ENCODE assay signal across 1 cellular context in the genomic region with DNA sequence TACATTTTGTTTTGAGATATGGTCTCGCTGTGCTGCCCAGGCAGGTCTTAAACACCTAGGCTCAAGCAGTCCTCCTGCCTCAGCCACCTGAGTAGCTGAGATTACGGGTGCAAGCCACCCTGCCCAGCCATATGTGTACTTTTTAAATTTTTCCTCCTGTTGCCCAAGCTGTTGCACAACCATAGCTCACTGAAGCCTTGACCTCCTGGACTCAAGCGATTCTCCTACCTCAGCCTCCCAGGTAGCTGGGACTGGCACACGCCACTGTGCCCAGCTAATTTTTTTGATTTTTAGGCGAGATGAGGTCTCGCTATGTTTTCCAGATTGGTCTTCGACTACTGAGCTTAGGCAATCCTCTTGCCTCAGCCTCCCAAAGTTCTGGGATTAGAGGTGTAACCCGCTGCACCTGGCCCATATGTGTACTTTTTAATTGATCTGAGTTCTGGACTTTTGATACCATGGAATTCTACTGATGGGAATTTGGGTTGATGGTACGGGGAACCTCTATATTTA.
TF ChIP-seq lines count a peak whose summit lies in the region.

No MANE protein-coding gene starts in this region.

TF ChIP-seq in HepG2, 621 proteins besides CTCF, POLR2A, EP300 and RAD21 (continued from another document and continues in another):
- TF ChIP-seq, protein P1, sequence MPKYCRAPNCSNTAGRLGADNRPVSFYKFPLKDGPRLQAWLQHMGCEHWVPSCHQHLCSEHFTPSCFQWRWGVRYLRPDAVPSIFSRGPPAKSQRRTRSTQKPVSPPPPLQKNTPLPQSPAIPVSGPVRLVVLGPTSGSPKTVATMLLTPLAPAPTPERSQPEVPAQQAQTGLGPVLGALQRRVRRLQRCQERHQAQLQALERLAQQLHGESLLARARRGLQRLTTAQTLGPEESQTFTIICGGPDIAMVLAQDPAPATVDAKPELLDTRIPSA (CRISPR knock-in tag; IDR thresholded peaks at IDR 0.05; ENCODE audit: borderline replicate concordance), result no peak
- TF ChIP-seq ZNF780A (CRISPR knock-in tag; IDR thresholded peaks at IDR 0.05) (0 out of 2 replicates have a peak, but pooled peaks have one; percentile 56), HHEX (CRISPR knock-in tag; IDR thresholded peaks at IDR 0.05) (0 out of 2 replicates have a peak, but pooled peaks have one; percentile 26), ETV6 (CRISPR knock-in tag; conservative IDR thresholded peaks at IDR 0.05) (no peak; the same call in 1 of the 2 replicates), ZKSCAN5 (CRISPR knock-in tag; IDR thresholded peaks at IDR 0.05) (no peak), ZBTB38 (CRISPR knock-in tag; IDR thresholded peaks at IDR 0.05) (peak; percentile 91), CBX2 (IDR thresholded peaks at IDR 0.05; ENCODE audit: low read depth, low read length) (no peak), CBX2 (CRISPR knock-in tag; IDR thresholded peaks at IDR 0.05; ENCODE audit: low read depth) (peak; percentile 57; the same call in 1 of the 2 replicates), PITX1 (CRISPR knock-in tag; IDR thresholded peaks at IDR 0.05) (peak; percentile 94), ZNF761 (CRISPR knock-in tag; conservative IDR thresholded peaks at IDR 0.05) (no peak; the same call in 1 of the 2 replicates), MTA1 (CRISPR knock-in tag; IDR thresholded peaks at IDR 0.05; ENCODE audit: borderline replicate concordance) (peak; percentile 99), ZNF34 (CRISPR knock-in tag; IDR thresholded peaks at IDR 0.05; ENCODE audit: borderline replicate concordance) (peak; percentile 81; the same call in 1 of the 2 replicates), CREM (IDR thresholded peaks at IDR 0.05) (peak; percentile 79), CREM (CRISPR knock-in tag; IDR thresholded peaks at IDR 0.05) (no peak), HDAC6 (IDR thresholded peaks at IDR 0.05; ENCODE audit: low read depth, low read length) (no peak), ZNF550 (CRISPR knock-in tag; IDR thresholded peaks at IDR 0.05; ENCODE audit: borderline replicate concordance) (0 out of 2 replicates have a peak, but pooled peaks have one; percentile 92), ZNF350 (CRISPR knock-in tag; IDR thresholded peaks at IDR 0.05; ENCODE audit: borderline replicate concordance, low read depth) (peak; percentile 97), DNMT3B (CRISPR knock-in tag; conservative IDR thresholded peaks at IDR 0.05) (no peak), EHMT2 (IDR thresholded peaks at IDR 0.05; ENCODE audit: borderline replicate concordance, low read depth, low read length) (peak; percentile 68; the same call in 1 of the 2 replicates), ZBTB21 (CRISPR knock-in tag; IDR thresholded peaks at IDR 0.05) (no peak), SP140L (CRISPR knock-in tag; IDR thresholded peaks at IDR 0.05; ENCODE audit: borderline replicate concordance) (0 out of 2 replicates have a peak, but pooled peaks have one; percentile 63), NCOA1 (CRISPR knock-in tag; IDR thresholded peaks at IDR 0.05) (peak; percentile 96), ZNF136 (CRISPR knock-in tag; IDR thresholded peaks at IDR 0.05; ENCODE audit: low read depth) (peak; percentile 21; the same call in 1 of the 2 replicates), ZNF10 (CRISPR knock-in tag; IDR thresholded peaks at IDR 0.05; ENCODE audit: borderline replicate concordance, low read depth) (no peak), SOX6 (IDR thresholded peaks at IDR 0.05) (no peak), SOX6 (CRISPR knock-in tag; IDR thresholded peaks at IDR 0.05) (peak; percentile 97), ZNF235 (CRISPR knock-in tag; IDR thresholded peaks at IDR 0.05; ENCODE audit: borderline replicate concordance) (no peak), ZNF264 (CRISPR knock-in tag; IDR thresholded peaks at IDR 0.05) (peak; percentile 97), SALL2 (CRISPR knock-in tag; IDR thresholded peaks at IDR 0.05) (peak; percentile 81), MYNN (CRISPR knock-in tag; IDR thresholded peaks at IDR 0.05; ENCODE audit: low read depth) (peak; percentile 74; the same call in 1 of the 2 replicates), HMG20B (CRISPR knock-in tag; conservative IDR thresholded peaks at IDR 0.05) (peak; percentile 92), FOSL2 (CRISPR knock-in tag; IDR thresholded peaks at IDR 0.05) (peak; percentile 87), ZFP62 (CRISPR knock-in tag; IDR thresholded peaks at IDR 0.05) (no peak), SP1 (IDR thresholded peaks at IDR 0.05) (no peak), SP1 (CRISPR knock-in tag; IDR thresholded peaks at IDR 0.05) (peak; percentile 43; the same call in 1 of the 2 replicates), NFE2 (CRISPR knock-in tag; IDR thresholded peaks at IDR 0.05) (no peak), STAT5B (CRISPR knock-in tag; IDR thresholded peaks at IDR 0.05) (0 out of 2 replicates have a peak, but pooled peaks have one; percentile 73), IRF2 (CRISPR knock-in tag; IDR thresholded peaks at IDR 0.05) (peak; percentile 90), FOXA1 (IDR thresholded peaks at IDR 0.05) (no peak), FOXA1 (CRISPR knock-in tag; IDR thresholded peaks at IDR 0.05) (peak; percentile 89), HMGA1 (CRISPR knock-in tag; conservative IDR thresholded peaks at IDR 0.05) (no peak), PPARG (CRISPR knock-in tag; conservative IDR thresholded peaks at IDR 0.05) (peak; percentile 4)
- TF ChIP-seq, protein P2, sequence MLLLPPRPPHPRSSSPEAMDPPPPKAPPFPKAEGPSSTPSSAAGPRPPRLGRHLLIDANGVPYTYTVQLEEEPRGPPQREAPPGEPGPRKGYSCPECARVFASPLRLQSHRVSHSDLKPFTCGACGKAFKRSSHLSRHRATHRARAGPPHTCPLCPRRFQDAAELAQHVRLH (CRISPR knock-in tag; IDR thresholded peaks at IDR 0.05; ENCODE audit: borderline replicate concordance, low read depth), result peak; percentile 98
- TF ChIP-seq, protein P3, sequence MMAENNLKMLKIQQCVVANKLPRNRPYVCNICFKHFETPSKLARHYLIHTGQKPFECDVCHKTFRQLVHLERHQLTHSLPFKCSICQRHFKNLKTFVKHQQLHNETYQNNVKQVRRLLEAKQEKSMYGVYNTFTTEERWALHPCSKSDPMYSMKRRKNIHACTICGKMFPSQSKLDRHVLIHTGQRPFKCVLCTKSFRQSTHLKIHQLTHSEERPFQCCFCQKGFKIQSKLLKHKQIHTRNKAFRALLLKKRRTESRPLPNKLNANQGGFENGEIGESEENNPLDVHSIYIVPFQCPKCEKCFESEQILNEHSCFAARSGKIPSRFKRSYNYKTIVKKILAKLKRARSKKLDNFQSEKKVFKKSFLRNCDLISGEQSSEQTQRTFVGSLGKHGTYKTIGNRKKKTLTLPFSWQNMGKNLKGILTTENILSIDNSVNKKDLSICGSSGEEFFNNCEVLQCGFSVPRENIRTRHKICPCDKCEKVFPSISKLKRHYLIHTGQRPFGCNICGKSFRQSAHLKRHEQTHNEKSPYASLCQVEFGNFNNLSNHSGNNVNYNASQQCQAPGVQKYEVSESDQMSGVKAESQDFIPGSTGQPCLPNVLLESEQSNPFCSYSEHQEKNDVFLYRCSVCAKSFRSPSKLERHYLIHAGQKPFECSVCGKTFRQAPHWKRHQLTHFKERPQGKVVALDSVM (CRISPR knock-in tag; IDR thresholded peaks at IDR 0.05), result peak; percentile 99
- TF ChIP-seq, protein P4, sequence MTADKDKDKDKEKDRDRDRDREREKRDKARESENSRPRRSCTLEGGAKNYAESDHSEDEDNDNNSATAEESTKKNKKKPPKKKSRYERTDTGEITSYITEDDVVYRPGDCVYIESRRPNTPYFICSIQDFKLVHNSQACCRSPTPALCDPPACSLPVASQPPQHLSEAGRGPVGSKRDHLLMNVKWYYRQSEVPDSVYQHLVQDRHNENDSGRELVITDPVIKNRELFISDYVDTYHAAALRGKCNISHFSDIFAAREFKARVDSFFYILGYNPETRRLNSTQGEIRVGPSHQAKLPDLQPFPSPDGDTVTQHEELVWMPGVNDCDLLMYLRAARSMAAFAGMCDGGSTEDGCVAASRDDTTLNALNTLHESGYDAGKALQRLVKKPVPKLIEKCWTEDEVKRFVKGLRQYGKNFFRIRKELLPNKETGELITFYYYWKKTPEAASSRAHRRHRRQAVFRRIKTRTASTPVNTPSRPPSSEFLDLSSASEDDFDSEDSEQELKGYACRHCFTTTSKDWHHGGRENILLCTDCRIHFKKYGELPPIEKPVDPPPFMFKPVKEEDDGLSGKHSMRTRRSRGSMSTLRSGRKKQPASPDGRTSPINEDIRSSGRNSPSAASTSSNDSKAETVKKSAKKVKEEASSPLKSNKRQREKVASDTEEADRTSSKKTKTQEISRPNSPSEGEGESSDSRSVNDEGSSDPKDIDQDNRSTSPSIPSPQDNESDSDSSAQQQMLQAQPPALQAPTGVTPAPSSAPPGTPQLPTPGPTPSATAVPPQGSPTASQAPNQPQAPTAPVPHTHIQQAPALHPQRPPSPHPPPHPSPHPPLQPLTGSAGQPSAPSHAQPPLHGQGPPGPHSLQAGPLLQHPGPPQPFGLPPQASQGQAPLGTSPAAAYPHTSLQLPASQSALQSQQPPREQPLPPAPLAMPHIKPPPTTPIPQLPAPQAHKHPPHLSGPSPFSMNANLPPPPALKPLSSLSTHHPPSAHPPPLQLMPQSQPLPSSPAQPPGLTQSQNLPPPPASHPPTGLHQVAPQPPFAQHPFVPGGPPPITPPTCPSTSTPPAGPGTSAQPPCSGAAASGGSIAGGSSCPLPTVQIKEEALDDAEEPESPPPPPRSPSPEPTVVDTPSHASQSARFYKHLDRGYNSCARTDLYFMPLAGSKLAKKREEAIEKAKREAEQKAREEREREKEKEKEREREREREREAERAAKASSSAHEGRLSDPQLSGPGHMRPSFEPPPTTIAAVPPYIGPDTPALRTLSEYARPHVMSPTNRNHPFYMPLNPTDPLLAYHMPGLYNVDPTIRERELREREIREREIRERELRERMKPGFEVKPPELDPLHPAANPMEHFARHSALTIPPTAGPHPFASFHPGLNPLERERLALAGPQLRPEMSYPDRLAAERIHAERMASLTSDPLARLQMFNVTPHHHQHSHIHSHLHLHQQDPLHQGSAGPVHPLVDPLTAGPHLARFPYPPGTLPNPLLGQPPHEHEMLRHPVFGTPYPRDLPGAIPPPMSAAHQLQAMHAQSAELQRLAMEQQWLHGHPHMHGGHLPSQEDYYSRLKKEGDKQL (CRISPR knock-in tag; IDR thresholded peaks at IDR 0.05; ENCODE audit: low read depth), result peak; percentile 82
- TF ChIP-seq, protein P5, sequence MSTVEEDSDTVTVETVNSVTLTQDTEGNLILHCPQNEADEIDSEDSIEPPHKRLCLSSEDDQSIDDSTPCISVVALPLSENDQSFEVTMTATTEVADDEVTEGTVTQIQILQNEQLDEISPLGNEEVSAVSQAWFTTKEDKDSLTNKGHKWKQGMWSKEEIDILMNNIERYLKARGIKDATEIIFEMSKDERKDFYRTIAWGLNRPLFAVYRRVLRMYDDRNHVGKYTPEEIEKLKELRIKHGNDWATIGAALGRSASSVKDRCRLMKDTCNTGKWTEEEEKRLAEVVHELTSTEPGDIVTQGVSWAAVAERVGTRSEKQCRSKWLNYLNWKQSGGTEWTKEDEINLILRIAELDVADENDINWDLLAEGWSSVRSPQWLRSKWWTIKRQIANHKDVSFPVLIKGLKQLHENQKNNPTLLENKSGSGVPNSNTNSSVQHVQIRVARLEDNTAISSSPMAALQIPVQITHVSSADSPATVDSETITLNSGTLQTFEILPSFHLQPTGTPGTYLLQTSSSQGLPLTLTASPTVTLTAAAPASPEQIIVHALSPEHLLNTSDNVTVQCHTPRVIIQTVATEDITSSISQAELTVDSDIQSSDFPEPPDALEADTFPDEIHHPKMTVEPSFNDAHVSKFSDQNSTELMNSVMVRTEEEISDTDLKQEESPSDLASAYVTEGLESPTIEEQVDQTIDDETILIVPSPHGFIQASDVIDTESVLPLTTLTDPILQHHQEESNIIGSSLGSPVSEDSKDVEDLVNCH (CRISPR knock-in tag; IDR thresholded peaks at IDR 0.05), result no peak
- TF ChIP-seq, protein P6, sequence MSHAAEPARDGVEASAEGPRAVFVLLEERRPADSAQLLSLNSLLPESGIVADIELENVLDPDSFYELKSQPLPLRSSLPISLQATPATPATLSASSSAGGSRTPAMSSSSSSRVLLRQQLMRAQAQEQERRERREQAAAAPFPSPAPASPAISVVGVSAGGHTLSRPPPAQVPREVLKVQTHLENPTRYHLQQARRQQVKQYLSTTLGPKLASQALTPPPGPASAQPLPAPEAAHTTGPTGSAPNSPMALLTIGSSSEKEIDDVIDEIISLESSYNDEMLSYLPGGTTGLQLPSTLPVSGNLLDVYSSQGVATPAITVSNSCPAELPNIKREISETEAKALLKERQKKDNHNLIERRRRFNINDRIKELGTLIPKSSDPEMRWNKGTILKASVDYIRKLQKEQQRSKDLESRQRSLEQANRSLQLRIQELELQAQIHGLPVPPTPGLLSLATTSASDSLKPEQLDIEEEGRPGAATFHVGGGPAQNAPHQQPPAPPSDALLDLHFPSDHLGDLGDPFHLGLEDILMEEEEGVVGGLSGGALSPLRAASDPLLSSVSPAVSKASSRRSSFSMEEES (CRISPR knock-in tag; IDR thresholded peaks at IDR 0.05), result peak; percentile 46; the same call in 1 of the 2 replicates
- TF ChIP-seq, protein P7, sequence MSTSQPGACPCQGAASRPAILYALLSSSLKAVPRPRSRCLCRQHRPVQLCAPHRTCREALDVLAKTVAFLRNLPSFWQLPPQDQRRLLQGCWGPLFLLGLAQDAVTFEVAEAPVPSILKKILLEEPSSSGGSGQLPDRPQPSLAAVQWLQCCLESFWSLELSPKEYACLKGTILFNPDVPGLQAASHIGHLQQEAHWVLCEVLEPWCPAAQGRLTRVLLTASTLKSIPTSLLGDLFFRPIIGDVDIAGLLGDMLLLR (CRISPR knock-in tag; IDR thresholded peaks at IDR 0.05), result no peak
- TF ChIP-seq, protein P8, sequence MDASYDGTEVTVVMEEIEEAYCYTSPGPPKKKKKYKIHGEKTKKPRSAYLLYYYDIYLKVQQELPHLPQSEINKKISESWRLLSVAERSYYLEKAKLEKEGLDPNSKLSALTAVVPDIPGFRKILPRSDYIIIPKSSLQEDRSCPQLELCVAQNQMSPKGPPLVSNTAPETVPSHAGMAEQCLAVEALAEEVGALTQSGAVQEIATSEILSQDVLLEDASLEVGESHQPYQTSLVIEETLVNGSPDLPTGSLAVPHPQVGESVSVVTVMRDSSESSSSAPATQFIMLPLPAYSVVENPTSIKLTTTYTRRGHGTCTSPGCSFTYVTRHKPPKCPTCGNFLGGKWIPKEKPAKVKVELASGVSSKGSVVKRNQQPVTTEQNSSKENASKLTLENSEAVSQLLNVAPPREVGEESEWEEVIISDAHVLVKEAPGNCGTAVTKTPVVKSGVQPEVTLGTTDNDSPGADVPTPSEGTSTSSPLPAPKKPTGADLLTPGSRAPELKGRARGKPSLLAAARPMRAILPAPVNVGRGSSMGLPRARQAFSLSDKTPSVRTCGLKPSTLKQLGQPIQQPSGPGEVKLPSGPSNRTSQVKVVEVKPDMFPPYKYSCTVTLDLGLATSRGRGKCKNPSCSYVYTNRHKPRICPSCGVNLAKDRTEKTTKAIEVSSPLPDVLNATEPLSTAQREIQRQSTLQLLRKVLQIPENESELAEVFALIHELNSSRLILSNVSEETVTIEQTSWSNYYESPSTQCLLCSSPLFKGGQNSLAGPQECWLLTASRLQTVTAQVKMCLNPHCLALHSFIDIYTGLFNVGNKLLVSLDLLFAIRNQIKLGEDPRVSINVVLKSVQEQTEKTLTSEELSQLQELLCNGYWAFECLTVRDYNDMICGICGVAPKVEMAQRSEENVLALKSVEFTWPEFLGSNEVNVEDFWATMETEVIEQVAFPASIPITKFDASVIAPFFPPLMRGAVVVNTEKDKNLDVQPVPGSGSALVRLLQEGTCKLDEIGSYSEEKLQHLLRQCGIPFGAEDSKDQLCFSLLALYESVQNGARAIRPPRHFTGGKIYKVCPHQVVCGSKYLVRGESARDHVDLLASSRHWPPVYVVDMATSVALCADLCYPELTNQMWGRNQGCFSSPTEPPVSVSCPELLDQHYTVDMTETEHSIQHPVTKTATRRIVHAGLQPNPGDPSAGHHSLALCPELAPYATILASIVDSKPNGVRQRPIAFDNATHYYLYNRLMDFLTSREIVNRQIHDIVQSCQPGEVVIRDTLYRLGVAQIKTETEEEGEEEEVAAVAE (CRISPR knock-in tag; IDR thresholded peaks at IDR 0.05; ENCODE audit: borderline replicate concordance), result 0 out of 2 replicates have a peak, but pooled peaks have one; percentile 67
